Comparison of ENCODE assay signal across 1 cellular context in genomic region chrX:20028588-20028987, GRCh38.
A peak's percentile ranks its signal among the peaks of the same experiment; 100 is the strongest.
TF ChIP-seq lines count a peak whose summit lies in the region.

No MANE protein-coding gene starts in this region.

TF ChIP-seq in HepG2, 621 proteins besides CTCF, POLR2A, EP300 and RAD21:
- TF ChIP-seq ZNF644 (CRISPR knock-in tag; IDR thresholded peaks at IDR 0.05; ENCODE audit: low read depth) (peak; percentile 60; the same call in 1 of the 2 replicates), TCF7 (IDR thresholded peaks at IDR 0.05; ENCODE audit: low read depth) (peak; percentile 54), ZNF30 (CRISPR knock-in tag; IDR thresholded peaks at IDR 0.05) (no peak), ZNF879 (CRISPR knock-in tag; IDR thresholded peaks at IDR 0.05) (no peak), SOX5 (CRISPR knock-in tag; IDR thresholded peaks at IDR 0.05; ENCODE audit: borderline replicate concordance) (peak; percentile 42; the same call in 1 of the 2 replicates), SOX13 (IDR thresholded peaks at IDR 0.05) (no peak), SOX13 (CRISPR knock-in tag; conservative IDR thresholded peaks at IDR 0.05 in 1 of 2, IDR thresholded peaks at IDR 0.05 in 1 of 2) (0 out of 4 replicates have a peak, but pooled peaks of 1 of the 2 experiments have one; percentile 21), KLF15 (CRISPR knock-in tag; IDR thresholded peaks at IDR 0.05; ENCODE audit: borderline replicate concordance) (no peak), SAP130 (CRISPR knock-in tag; IDR thresholded peaks at IDR 0.05; ENCODE audit: low read depth) (0 out of 2 replicates have a peak, but pooled peaks have one; percentile 10), MLX (CRISPR knock-in tag; IDR thresholded peaks at IDR 0.05) (0 out of 2 replicates have a peak, but pooled peaks have one; percentile 31), NCOA2 (CRISPR knock-in tag; IDR thresholded peaks at IDR 0.05) (peak; percentile 30; the same call in 1 of the 2 replicates), TRIM22 (IDR thresholded peaks at IDR 0.05) (no peak)
- TF ChIP-seq, protein P1, sequence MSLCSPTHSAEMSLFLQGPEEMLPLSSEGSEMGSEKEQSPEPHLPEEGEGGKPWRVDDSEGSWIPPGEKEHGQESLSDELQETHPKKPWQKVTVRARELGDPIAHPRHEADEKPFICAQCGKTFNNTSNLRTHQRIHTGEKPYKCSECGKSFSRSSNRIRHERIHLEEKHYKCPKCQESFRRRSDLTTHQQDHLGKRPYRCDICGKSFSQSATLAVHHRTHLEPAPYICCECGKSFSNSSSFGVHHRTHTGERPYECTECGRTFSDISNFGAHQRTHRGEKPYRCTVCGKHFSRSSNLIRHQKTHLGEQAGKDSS (CRISPR knock-in tag; IDR thresholded peaks at IDR 0.05; ENCODE audit: borderline replicate concordance, low read depth): peak; percentile 4; the same call in 1 of the 2 replicates
- TF ChIP-seq, protein P2, sequence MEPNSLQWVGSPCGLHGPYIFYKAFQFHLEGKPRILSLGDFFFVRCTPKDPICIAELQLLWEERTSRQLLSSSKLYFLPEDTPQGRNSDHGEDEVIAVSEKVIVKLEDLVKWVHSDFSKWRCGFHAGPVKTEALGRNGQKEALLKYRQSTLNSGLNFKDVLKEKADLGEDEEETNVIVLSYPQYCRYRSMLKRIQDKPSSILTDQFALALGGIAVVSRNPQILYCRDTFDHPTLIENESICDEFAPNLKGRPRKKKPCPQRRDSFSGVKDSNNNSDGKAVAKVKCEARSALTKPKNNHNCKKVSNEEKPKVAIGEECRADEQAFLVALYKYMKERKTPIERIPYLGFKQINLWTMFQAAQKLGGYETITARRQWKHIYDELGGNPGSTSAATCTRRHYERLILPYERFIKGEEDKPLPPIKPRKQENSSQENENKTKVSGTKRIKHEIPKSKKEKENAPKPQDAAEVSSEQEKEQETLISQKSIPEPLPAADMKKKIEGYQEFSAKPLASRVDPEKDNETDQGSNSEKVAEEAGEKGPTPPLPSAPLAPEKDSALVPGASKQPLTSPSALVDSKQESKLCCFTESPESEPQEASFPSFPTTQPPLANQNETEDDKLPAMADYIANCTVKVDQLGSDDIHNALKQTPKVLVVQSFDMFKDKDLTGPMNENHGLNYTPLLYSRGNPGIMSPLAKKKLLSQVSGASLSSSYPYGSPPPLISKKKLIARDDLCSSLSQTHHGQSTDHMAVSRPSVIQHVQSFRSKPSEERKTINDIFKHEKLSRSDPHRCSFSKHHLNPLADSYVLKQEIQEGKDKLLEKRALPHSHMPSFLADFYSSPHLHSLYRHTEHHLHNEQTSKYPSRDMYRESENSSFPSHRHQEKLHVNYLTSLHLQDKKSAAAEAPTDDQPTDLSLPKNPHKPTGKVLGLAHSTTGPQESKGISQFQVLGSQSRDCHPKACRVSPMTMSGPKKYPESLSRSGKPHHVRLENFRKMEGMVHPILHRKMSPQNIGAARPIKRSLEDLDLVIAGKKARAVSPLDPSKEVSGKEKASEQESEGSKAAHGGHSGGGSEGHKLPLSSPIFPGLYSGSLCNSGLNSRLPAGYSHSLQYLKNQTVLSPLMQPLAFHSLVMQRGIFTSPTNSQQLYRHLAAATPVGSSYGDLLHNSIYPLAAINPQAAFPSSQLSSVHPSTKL (CRISPR knock-in tag; IDR thresholded peaks at IDR 0.05): 0 out of 2 replicates have a peak, but pooled peaks have one; percentile 14
- TF ChIP-seq, protein P3, sequence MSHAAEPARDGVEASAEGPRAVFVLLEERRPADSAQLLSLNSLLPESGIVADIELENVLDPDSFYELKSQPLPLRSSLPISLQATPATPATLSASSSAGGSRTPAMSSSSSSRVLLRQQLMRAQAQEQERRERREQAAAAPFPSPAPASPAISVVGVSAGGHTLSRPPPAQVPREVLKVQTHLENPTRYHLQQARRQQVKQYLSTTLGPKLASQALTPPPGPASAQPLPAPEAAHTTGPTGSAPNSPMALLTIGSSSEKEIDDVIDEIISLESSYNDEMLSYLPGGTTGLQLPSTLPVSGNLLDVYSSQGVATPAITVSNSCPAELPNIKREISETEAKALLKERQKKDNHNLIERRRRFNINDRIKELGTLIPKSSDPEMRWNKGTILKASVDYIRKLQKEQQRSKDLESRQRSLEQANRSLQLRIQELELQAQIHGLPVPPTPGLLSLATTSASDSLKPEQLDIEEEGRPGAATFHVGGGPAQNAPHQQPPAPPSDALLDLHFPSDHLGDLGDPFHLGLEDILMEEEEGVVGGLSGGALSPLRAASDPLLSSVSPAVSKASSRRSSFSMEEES (CRISPR knock-in tag; IDR thresholded peaks at IDR 0.05): peak; percentile 52; the same call in 1 of the 2 replicates
- TF ChIP-seq, protein P4, sequence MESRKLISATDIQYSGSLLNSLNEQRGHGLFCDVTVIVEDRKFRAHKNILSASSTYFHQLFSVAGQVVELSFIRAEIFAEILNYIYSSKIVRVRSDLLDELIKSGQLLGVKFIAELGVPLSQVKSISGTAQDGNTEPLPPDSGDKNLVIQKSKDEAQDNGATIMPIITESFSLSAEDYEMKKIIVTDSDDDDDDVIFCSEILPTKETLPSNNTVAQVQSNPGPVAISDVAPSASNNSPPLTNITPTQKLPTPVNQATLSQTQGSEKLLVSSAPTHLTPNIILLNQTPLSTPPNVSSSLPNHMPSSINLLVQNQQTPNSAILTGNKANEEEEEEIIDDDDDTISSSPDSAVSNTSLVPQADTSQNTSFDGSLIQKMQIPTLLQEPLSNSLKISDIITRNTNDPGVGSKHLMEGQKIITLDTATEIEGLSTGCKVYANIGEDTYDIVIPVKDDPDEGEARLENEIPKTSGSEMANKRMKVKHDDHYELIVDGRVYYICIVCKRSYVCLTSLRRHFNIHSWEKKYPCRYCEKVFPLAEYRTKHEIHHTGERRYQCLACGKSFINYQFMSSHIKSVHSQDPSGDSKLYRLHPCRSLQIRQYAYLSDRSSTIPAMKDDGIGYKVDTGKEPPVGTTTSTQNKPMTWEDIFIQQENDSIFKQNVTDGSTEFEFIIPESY (CRISPR knock-in tag; IDR thresholded peaks at IDR 0.05): peak; percentile 91
